ENCODE assay signal across 13 cellular contexts in genomic region chr9:92617195-92617813, GRCh38. TPM values are rescaled to one million over a fixed set of nuclear protein-coding genes. Genes with fewer than 3 reads are reported as not detected.
DNase-seq lines count a peak whose midpoint lies in the region; ATAC-seq, FAIRE-seq and TF ChIP-seq lines count a peak whose summit lies in the region.
"Had no signal": no experiment of that assay in that cellular context is flagged by ENCODE, and none has a peak within 500 bp of the region (broad histone marks: within the 10 kb centered on the region; RNA-seq: fewer than 3 reads in every experiment).

No MANE protein-coding gene starts in this region.

- no peak overlapping the region for H4K8ac ChIP-seq in mesenchymal stem cell (ENCODE audit: low read length)

- H3K23ac ChIP-seq in mesenchymal stem cell (ENCODE audit: low read length in 2 of 2), result no peak overlapping the region

- H2BK12ac ChIP-seq in mesenchymal stem cell (ENCODE audit: low read length in 2 of 2), result no peak overlapping the region

- TF ChIP-seq RAD21 in HCT116 (IDR thresholded peaks at IDR 0.05; ENCODE audit: low read depth), result no peak

- no peak for DNase-seq in HCT116 (ENCODE audit: low read depth, low spot score)
- no peak for DNase-seq in bronchial epithelial cell (ENCODE audit: low read depth)
- no peak for DNase-seq in mesenchymal stem cell
- DNase-seq in stomach, result peak; percentile 20
- no peak for DNase-seq in ureter (ENCODE audit: low spot score)
- no peak for DNase-seq in activated effector memory CD4-positive, alpha-beta T cell treated with anti-CD3 and anti-CD28 coated beads, Interleukin-2, amount 50 U/mL, for 16 hours
- no peak for DNase-seq in NCI-H526 treated with DMSO at 0.1 percent for 48 hours (lab: John Stamatoyannopoulos, UW)
- DNase-seq in glomerular visceral epithelial cell (ENCODE audit: extremely low spot score), result no peak
- DNase-seq: activated naive CD4-positive, alpha-beta T cell treated with anti-CD3 and anti-CD28 coated beads, Interleukin-2, amount 10 ng/mL, durations not matched to agents 7 days and 5 days; DMS 273 treated with DMSO at 0.1 percent for 48 hours; foreskin keratinocyte; NCI-H2081; stimulated activated naive CD4-positive, alpha-beta T cell treated with Interleukin-2 at 50 U/mL for 16 hours had no signal

- CTCF ChIA-PET in HCT116 (lab: Charles Lee), result no interaction called here

- H4K20me1 ChIP-seq in HCT116 (ENCODE audit: insufficient read depth), result no peaks in the 10 kb centered on the region

- H3K36me3 ChIP-seq in HCT116 (ENCODE audit: control insufficient read depth in 1 of 2, insufficient read depth in 2 of 2, low read length in 2 of 2) (peaks cover 5 to 11% of the 10 kb centered on the region in 2 experiments; a peak in 3 of 4 replicates), bronchial epithelial cell (ENCODE audit: control insufficient read depth, insufficient read depth, low read length) (peaks cover 44% of the 10 kb centered on the region), mesenchymal stem cell (ENCODE audit: control insufficient read depth in 1 of 2, insufficient read depth in 2 of 2, low read depth in 1 of 2, low read length in 2 of 2) (peaks cover 60 to 68% of the 10 kb centered on the region in 2 experiments), stomach (peaks cover 4 to 82% (median 66%) of the 10 kb centered on the region in 4 donors)

- RAD21 ChIA-PET in HCT116 (lab: Charles Lee; ENCODE audit: low non-redundant PET in 1 of 2, low total read pairs in 2 of 2, uncharacterized antibody in 2 of 2, unreplicated experiment in 2 of 2), result no interaction called here

- ATAC-seq in HCT116, result peak; percentile 22; the same call in 1 of the 2 replicates

- POLR2A ChIA-PET in HCT116 (lab: Charles Lee), result no interaction called here

- H3K79me2 ChIP-seq in HCT116 (ENCODE audit: insufficient read depth, low read length), result no peaks in the 10 kb centered on the region

- no peak for TF ChIP-seq EP300 in stomach (IDR thresholded peaks at IDR 0.05)

- H3K79me1 ChIP-seq in mesenchymal stem cell (replicated peaks; ENCODE audit: low read length, poor library complexity, severe bottlenecking), result peaks cover 24% of the 10 kb centered on the region

- no peaks in the 10 kb centered on the region for H3K9me3 ChIP-seq in HCT116 (ENCODE audit: control insufficient read depth in 1 of 2, insufficient read depth in 1 of 2, low read depth in 1 of 2, low read length in 2 of 2)
- no peaks in the 10 kb centered on the region for H3K9me3 ChIP-seq in mesenchymal stem cell (ENCODE audit: control insufficient read depth, low read length)
- H3K9me3 ChIP-seq in stomach, result no peaks in the 10 kb centered on the region

- no peak overlapping the region for H3K4ac ChIP-seq in mesenchymal stem cell (ENCODE audit: low read depth in 1 of 2, low read length in 2 of 2)

- H4K91ac ChIP-seq in mesenchymal stem cell (ENCODE audit: low read length), result no peak overlapping the region

- H2BK15ac ChIP-seq in mesenchymal stem cell (ENCODE audit: low read depth, poor library complexity, severe bottlenecking), result no peak overlapping the region

- no peaks in the 10 kb centered on the region for H3K9me2 ChIP-seq in HCT116 (ENCODE audit: insufficient read depth)

- H2BK5ac ChIP-seq in mesenchymal stem cell (ENCODE audit: low read depth, low read length, poor library complexity, severe bottlenecking), result no peak overlapping the region

- no peak overlapping the region for H3K14ac ChIP-seq in mesenchymal stem cell (ENCODE audit: low read length in 2 of 2)

- H2BK120ac ChIP-seq in mesenchymal stem cell (ENCODE audit: low read depth, low read length), result no peak overlapping the region

- WGBS in mesenchymal stem cell, result 97% methylated on average over 11 of the region's 11 CpGs
- 86 to 98% (median 94%) methylated on average over 6 to 11 of the region's 11 CpGs for WGBS in stomach, 5 donors

- no TSS peak for BruUV-seq in HCT116 (replicated peaks; lab: Mats Ljungman, UMichigan)

- no peak overlapping the region for H3K18ac ChIP-seq in mesenchymal stem cell (ENCODE audit: low read depth in 1 of 2, low read length in 2 of 2)

- H3K4me2 ChIP-seq in HCT116 (ENCODE audit: low read length), result no peak overlapping the region
- no peak overlapping the region for H3K4me2 ChIP-seq in mesenchymal stem cell (ENCODE audit: low read length, poor library complexity, severe bottlenecking)

- intact Hi-C loops in HCT116 (cut with micrococcal nuclease), result no loop called here
- intact Hi-C loops in stomach (cut with DNase I; ENCODE audit: low total_unique reads), result no loop called here

- H3K4me3 ChIP-seq in HCT116 (replicated peaks in 1 of 2; ENCODE audit: low read depth in 1 of 2, low read length in 2 of 2), result no peak overlapping the region
- H3K4me3 ChIP-seq in bronchial epithelial cell (ENCODE audit: low read depth, low read length), result no peak overlapping the region
- H3K4me3 ChIP-seq in mesenchymal stem cell (ENCODE audit: insufficient read depth in 1 of 2, low read depth in 1 of 2, low read length in 2 of 2), result no peak overlapping the region
- H3K4me3 ChIP-seq in stomach, result no peak overlapping the region

- no peak overlapping the region for H2AK5ac ChIP-seq in mesenchymal stem cell (ENCODE audit: low read length, severe bottlenecking)

- peak; percentile 7 for FAIRE-seq in bronchial epithelial cell (lab: Jason Lieb, UNC)

- H3K9ac ChIP-seq in HCT116 (ENCODE audit: low read length) (no peak overlapping the region), mesenchymal stem cell (ENCODE audit: low read length) (peak overlapping the region; percentile 75)

- H3K27me3 ChIP-seq in HCT116 (ENCODE audit: insufficient read depth, low read length) (no peaks in the 10 kb centered on the region), bronchial epithelial cell (ENCODE audit: control insufficient read depth, insufficient read depth, low read length) (no peaks in the 10 kb centered on the region), mesenchymal stem cell (ENCODE audit: control insufficient read depth in 1 of 2, insufficient read depth in 1 of 2, low read length in 2 of 2) (no peaks in the 10 kb centered on the region), stomach (no peaks in the 10 kb centered on the region)
- H3K27me3 ChIP-seq: foreskin keratinocyte had no signal

- TF ChIP-seq POLR2A in HCT116 (IDR thresholded peaks at IDR 0.05; ENCODE audit: borderline replicate concordance, extremely low read depth, insufficient read depth, insufficient read length), result no peak
- TF ChIP-seq POLR2A in stomach (IDR thresholded peaks at IDR 0.05), result no peak

- no peak for TF ChIP-seq CTCF in HCT116 (IDR thresholded peaks at IDR 0.05 in 2 of 3, conservative IDR thresholded peaks at IDR 0.05 in 1 of 3; ENCODE audit: borderline replicate concordance in 1 of 3, insufficient read depth in 1 of 3, low read depth in 2 of 3, low read length in 2 of 3)
- no peak for TF ChIP-seq CTCF in bronchial epithelial cell (IDR thresholded peaks at IDR 0.05; ENCODE audit: insufficient read depth, low read length, severe bottlenecking)
- no peak for TF ChIP-seq CTCF in stomach (IDR thresholded peaks at IDR 0.05)

- H3K27ac ChIP-seq in HCT116 (ENCODE audit: low read depth, low read length) (no peak overlapping the region), mesenchymal stem cell (ENCODE audit: low read length, poor library complexity, severe bottlenecking) (no peak overlapping the region), stomach (peak overlapping the region in 4 of 5 donors; percentile 69 to 79 (median 74))
- H3K27ac ChIP-seq: foreskin keratinocyte had no signal

- no peaks in the 10 kb centered on the region for H3K4me1 ChIP-seq in HCT116 (ENCODE audit: control insufficient read depth in 1 of 2, insufficient read depth in 2 of 2, low read length in 2 of 2)
- no peaks in the 10 kb centered on the region for H3K4me1 ChIP-seq in mesenchymal stem cell (ENCODE audit: control insufficient read depth, insufficient read depth, low read depth, low read length)
- peaks cover 6 to 49% (median 32%) of the 10 kb centered on the region in 4 donors for H3K4me1 ChIP-seq in stomach
- H3K4me1 ChIP-seq: foreskin keratinocyte had no signal

- H2AFZ ChIP-seq in HCT116 (ENCODE audit: low read depth, low read length, poor library complexity, severe bottlenecking) (no peak overlapping the region), mesenchymal stem cell (ENCODE audit: low read depth, low read length) (no peak overlapping the region)

TF ChIP-seq in HCT116, 20 proteins besides CTCF, POLR2A, EP300 and RAD21 (continues in another document):
- TF ChIP-seq POLR2AphosphoS5 (IDR thresholded peaks at IDR 0.05; ENCODE audit: low read depth, low read length) (no peak), CBX3 (IDR thresholded peaks at IDR 0.05; ENCODE audit: low read depth) (no peak), SRF (IDR thresholded peaks at IDR 0.05; ENCODE audit: low read depth) (no peak), ZFX (IDR thresholded peaks at IDR 0.05) (no peak), EZH2phosphoT487 (IDR thresholded peaks at IDR 0.05; ENCODE audit: borderline replicate concordance) (no peak), ATF3 (IDR thresholded peaks at IDR 0.05) (no peak), EGR1 (IDR thresholded peaks at IDR 0.05; ENCODE audit: low read depth) (no peak)

RNA-seq across cellular contexts. Expression of gene IPPK, which starts 52.6 kb away (rescaled TPM):
- 15.4 TPM for total RNA-seq in HCT116 (2021; ENCODE audit: unreplicated experiment)
- polyA plus RNA-seq in HCT116 (2012), result 14.5 and 16.9 TPM in 2 replicates
- 27.6 and 38.8 TPM in 2 replicates for total RNA-seq in bronchial epithelial cell
- 4.5 TPM for polyA plus RNA-seq in mesenchymal stem cell (2013, experiment 1 of 2)
- polyA plus RNA-seq in mesenchymal stem cell (2013, experiment 2 of 2), result 4.7 TPM
- 10 to 100 TPM in 4 of 5 donors, 1 to 10 TPM in 1; 1.4 to 14.6 (median 11.6) TPM for total RNA-seq in stomach
- polyA plus RNA-seq in stomach, result 10 to 100 TPM in 1 of 3 donors, 1 to 10 TPM in 2; 2.7 to 17.1 (median 6.0) TPM
- 11.9 TPM for total RNA-seq in ureter

Comparison
In these comparisons a context has a peak if more than half of its experiments do, and no peak if none do; other contexts are left out.
1. H3K27ac ChIP-seq: peak in stomach (4 of 5); none in HCT116 (single experiment) and mesenchymal stem cell (single experiment).